Comparison of ENCODE assay signal across 10 cellular contexts in genomic region chr15:96334017-96334704, GRCh38. TPM values are rescaled to one million over a fixed set of nuclear protein-coding genes. Genes with fewer than 3 reads are reported as not detected.
DNase-seq lines count a peak whose midpoint lies in the region; ATAC-seq, FAIRE-seq and TF ChIP-seq lines count a peak whose summit lies in the region.
"Had no signal": no experiment of that assay in that cellular context is flagged by ENCODE, and none has a peak within 500 bp of the region (broad histone marks: within the 10 kb centered on the region; RNA-seq: fewer than 3 reads in every experiment).

No MANE protein-coding gene starts in this region.

- H3K9me3 ChIP-seq in right lobe of liver (no peaks in the 10 kb centered on the region), suprapubic skin (no peaks in the 10 kb centered on the region)

- H3K4me3 ChIP-seq in HL-60 (replicated peaks; ENCODE audit: insufficient read depth, low read length) (peak overlapping the region; percentile 49), bronchial epithelial cell (ENCODE audit: low read depth, low read length) (peak overlapping the region; percentile 71), right lobe of liver (peak overlapping the region; percentile 68 to 73 (median 71)), suprapubic skin (peak overlapping the region; percentile 71)

- TF ChIP-seq CTCF in HL-60 (IDR thresholded peaks at IDR 0.05; ENCODE audit: insufficient read depth, low read length): no peak
- no peak for TF ChIP-seq CTCF in bronchial epithelial cell (IDR thresholded peaks at IDR 0.05; ENCODE audit: insufficient read depth, low read length, severe bottlenecking)
- no peak for TF ChIP-seq CTCF in right lobe of liver (IDR thresholded peaks at IDR 0.05)
- no peak for TF ChIP-seq CTCF in suprapubic skin (IDR thresholded peaks at IDR 0.05)

- intact Hi-C loops in right lobe of liver (cut with DNase I): no loop called here

- ATAC-seq in right lobe of liver: no peak
- ATAC-seq in HG02840 (IDR thresholded peaks at IDR 0.05; ENCODE audit: low FRiP score, unreplicated experiment): no peak
- ATAC-seq in HG02884 (IDR thresholded peaks at IDR 0.05; ENCODE audit: unreplicated experiment): no peak
- ATAC-seq: stimulated activated effector memory CD8-positive, alpha-beta T cell treated with anti-CD3 and anti-CD28 coated beads, Interleukin-12 subunit alpha, Interleukin-12 subunit beta, amount 100 ng/mL, for 72 hours had no signal

- H3K27ac ChIP-seq in HL-60 (replicated peaks) (peak overlapping the region; percentile 85), right lobe of liver (peak overlapping the region; percentile 90 to 97 (median 91)), suprapubic skin (peak overlapping the region; percentile 85)

- H3K36me3 ChIP-seq in bronchial epithelial cell (ENCODE audit: control insufficient read depth, insufficient read depth, low read length) (peaks cover 7% of the 10 kb centered on the region), right lobe of liver (peaks cover 0 to 14% (median 6%) of the 10 kb centered on the region in 4 donors), suprapubic skin (peaks cover 13% of the 10 kb centered on the region)

- WGBS in right lobe of liver (ENCODE audit: insufficient coverage, low coverage, low lambda C conversion rate, missing lambda C conversion rate): no CpG with 5 or more reads among the region's 49 CpGs
- WGBS in suprapubic skin: 82% methylated on average over 44 of the region's 49 CpGs

- H3K4me1 ChIP-seq in right lobe of liver: peaks cover 0 to 22% (median 0%) of the 10 kb centered on the region in 4 donors
- H3K4me1 ChIP-seq in suprapubic skin: peaks cover 44% of the 10 kb centered on the region

- FAIRE-seq in bronchial epithelial cell (lab: Jason Lieb, UNC): no peak

- TF ChIP-seq EP300 in suprapubic skin (IDR thresholded peaks at IDR 0.05): no peak

- H3K27me3 ChIP-seq in HL-60 (ENCODE audit: insufficient read depth, poor library complexity, severe bottlenecking) (no peaks in the 10 kb centered on the region), bronchial epithelial cell (ENCODE audit: control insufficient read depth, insufficient read depth, low read length) (no peaks in the 10 kb centered on the region), right lobe of liver (no peaks in the 10 kb centered on the region), suprapubic skin (peaks cover 33% of the 10 kb centered on the region)

- TF ChIP-seq POLR2A in right lobe of liver (IDR thresholded peaks at IDR 0.05): no peak
- no peak for TF ChIP-seq POLR2A in suprapubic skin (IDR thresholded peaks at IDR 0.05)

- DNase-seq in HL-60 (ENCODE audit: low read depth in 1 of 2, low spot score in 1 of 2) (no peak), bronchial epithelial cell (ENCODE audit: low read depth) (no peak), right lobe of liver (peak in 1 of 3 donors; percentile 46), suprapubic skin (ENCODE audit: low spot score in 2 of 2) (no peak), NCI-H510A treated with DMSO at 0.1 percent for 48 hours (lab: John Stamatoyannopoulos, UW) (no peak), GOT3 (lab: John Stamatoyannopoulos, UW) (no peak)
- DNase-seq: activated B cell treated with CpG ODN at 0.5 μM for 24 hours had no signal

RNA-seq across cellular contexts. Expression of gene NR2F2, which starts 3.7 kb away (rescaled TPM):
- 1.4 and 1.6 TPM in 2 replicates for total RNA-seq in bronchial epithelial cell
- 10 to 100 TPM; 11.6 to 30.0 (median 20.7) TPM for total RNA-seq in right lobe of liver
- 10 to 100 TPM in 2 of 4 donors, 1 to 10 TPM in 2; 4.0 to 12.7 (median 7.1) TPM for total RNA-seq in suprapubic skin
- total RNA-seq: activated B cell treated with CpG ODN at 0.5 μM for 24 hours had no signal
